1 cellular context compared by ENCODE assay signal in the genomic region with DNA sequence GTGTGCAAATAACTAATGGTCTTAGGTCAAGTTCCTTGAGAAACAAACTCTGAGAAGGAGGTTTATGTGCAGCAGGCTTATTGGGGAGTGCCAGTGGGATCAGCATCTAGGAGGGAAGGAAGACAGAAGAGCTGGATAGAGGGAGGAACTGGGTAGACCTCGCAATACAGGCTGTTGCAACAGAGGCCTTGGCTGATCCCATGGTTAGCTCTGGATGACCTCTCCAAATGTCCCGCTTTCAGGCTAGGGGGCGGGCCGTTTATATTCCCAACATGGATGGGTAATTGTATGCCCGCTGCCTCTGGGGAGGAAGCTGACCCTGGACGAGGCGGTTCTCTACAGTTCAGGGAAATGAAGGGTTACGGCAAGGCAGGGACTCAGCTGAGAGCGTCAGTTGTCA.
TF ChIP-seq lines count a peak whose summit lies in the region.

No MANE protein-coding gene starts in this region.

TF ChIP-seq in GM23338, 12 proteins besides CTCF, POLR2A, EP300 and RAD21:
- TF ChIP-seq POLR2AphosphoS5 (IDR thresholded peaks at IDR 0.05; ENCODE audit: low read depth), result no peak
- TF ChIP-seq, protein P1, sequence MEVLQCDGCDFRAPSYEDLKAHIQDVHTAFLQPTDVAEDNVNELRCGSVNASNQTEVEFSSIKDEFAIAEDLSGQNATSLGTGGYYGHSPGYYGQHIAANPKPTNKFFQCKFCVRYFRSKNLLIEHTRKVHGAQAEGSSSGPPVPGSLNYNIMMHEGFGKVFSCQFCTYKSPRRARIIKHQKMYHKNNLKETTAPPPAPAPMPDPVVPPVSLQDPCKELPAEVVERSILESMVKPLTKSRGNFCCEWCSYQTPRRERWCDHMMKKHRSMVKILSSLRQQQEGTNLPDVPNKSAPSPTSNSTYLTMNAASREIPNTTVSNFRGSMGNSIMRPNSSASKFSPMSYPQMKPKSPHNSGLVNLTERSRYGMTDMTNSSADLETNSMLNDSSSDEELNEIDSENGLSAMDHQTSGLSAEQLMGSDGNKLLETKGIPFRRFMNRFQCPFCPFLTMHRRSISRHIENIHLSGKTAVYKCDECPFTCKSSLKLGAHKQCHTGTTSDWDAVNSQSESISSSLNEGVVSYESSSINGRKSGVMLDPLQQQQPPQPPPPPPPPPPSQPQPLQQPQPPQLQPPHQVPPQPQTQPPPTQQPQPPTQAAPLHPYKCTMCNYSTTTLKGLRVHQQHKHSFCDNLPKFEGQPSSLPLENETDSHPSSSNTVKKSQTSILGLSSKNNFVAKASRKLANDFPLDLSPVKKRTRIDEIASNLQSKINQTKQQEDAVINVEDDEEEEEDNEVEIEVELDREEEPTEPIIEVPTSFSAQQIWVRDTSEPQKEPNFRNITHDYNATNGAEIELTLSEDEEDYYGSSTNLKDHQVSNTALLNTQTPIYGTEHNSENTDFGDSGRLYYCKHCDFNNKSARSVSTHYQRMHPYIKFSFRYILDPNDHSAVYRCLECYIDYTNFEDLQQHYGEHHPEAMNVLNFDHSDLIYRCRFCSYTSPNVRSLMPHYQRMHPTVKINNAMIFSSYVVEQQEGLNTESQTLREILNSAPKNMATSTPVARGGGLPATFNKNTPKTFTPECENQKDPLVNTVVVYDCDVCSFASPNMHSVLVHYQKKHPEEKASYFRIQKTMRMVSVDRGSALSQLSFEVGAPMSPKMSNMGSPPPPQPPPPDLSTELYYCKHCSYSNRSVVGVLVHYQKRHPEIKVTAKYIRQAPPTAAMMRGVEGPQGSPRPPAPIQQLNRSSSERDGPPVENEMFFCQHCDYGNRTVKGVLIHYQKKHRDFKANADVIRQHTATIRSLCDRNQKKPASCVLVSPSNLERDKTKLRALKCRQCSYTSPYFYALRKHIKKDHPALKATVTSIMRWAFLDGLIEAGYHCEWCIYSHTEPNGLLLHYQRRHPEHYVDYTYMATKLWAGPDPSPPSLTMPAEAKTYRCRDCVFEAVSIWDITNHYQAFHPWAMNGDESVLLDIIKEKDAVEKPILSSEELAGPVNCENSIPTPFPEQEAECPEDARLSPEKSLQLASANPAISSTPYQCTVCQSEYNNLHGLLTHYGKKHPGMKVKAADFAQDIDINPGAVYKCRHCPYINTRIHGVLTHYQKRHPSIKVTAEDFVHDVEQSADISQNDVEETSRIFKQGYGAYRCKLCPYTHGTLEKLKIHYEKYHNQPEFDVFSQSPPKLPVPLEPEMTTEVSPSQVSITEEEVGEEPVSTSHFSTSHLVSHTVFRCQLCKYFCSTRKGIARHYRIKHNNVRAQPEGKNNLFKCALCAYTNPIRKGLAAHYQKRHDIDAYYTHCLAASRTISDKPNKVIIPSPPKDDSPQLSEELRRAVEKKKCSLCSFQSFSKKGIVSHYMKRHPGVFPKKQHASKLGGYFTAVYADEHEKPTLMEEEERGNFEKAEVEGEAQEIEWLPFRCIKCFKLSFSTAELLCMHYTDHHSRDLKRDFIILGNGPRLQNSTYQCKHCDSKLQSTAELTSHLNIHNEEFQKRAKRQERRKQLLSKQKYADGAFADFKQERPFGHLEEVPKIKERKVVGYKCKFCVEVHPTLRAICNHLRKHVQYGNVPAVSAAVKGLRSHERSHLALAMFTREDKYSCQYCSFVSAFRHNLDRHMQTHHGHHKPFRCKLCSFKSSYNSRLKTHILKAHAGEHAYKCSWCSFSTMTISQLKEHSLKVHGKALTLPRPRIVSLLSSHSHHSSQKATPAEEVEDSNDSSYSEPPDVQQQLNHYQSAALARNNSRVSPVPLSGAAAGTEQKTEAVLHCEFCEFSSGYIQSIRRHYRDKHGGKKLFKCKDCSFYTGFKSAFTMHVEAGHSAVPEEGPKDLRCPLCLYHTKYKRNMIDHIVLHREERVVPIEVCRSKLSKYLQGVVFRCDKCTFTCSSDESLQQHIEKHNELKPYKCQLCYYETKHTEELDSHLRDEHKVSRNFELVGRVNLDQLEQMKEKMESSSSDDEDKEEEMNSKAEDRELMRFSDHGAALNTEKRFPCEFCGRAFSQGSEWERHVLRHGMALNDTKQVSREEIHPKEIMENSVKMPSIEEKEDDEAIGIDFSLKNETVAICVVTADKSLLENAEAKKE (CRISPR knock-in tag; IDR thresholded peaks at IDR 0.05), result no peak
- TF ChIP-seq, protein P2, sequence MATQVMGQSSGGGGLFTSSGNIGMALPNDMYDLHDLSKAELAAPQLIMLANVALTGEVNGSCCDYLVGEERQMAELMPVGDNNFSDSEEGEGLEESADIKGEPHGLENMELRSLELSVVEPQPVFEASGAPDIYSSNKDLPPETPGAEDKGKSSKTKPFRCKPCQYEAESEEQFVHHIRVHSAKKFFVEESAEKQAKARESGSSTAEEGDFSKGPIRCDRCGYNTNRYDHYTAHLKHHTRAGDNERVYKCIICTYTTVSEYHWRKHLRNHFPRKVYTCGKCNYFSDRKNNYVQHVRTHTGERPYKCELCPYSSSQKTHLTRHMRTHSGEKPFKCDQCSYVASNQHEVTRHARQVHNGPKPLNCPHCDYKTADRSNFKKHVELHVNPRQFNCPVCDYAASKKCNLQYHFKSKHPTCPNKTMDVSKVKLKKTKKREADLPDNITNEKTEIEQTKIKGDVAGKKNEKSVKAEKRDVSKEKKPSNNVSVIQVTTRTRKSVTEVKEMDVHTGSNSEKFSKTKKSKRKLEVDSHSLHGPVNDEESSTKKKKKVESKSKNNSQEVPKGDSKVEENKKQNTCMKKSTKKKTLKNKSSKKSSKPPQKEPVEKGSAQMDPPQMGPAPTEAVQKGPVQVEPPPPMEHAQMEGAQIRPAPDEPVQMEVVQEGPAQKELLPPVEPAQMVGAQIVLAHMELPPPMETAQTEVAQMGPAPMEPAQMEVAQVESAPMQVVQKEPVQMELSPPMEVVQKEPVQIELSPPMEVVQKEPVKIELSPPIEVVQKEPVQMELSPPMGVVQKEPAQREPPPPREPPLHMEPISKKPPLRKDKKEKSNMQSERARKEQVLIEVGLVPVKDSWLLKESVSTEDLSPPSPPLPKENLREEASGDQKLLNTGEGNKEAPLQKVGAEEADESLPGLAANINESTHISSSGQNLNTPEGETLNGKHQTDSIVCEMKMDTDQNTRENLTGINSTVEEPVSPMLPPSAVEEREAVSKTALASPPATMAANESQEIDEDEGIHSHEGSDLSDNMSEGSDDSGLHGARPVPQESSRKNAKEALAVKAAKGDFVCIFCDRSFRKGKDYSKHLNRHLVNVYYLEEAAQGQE (IDR thresholded peaks at IDR 0.05; ENCODE audit: unreplicated experiment), result no peak
- TF ChIP-seq, protein P3, sequence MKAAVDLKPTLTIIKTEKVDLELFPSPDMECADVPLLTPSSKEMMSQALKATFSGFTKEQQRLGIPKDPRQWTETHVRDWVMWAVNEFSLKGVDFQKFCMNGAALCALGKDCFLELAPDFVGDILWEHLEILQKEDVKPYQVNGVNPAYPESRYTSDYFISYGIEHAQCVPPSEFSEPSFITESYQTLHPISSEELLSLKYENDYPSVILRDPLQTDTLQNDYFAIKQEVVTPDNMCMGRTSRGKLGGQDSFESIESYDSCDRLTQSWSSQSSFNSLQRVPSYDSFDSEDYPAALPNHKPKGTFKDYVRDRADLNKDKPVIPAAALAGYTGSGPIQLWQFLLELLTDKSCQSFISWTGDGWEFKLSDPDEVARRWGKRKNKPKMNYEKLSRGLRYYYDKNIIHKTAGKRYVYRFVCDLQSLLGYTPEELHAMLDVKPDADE (IDR thresholded peaks at IDR 0.05), result no peak
- TF ChIP-seq STAT1 (IDR thresholded peaks at IDR 0.05; ENCODE audit: unreplicated experiment), result no peak
- TF ChIP-seq JUNB (IDR thresholded peaks at IDR 0.05; ENCODE audit: unreplicated experiment), result no peak
- no peak for TF ChIP-seq ZNF114 (CRISPR knock-in tag; IDR thresholded peaks at IDR 0.05)
- no peak for TF ChIP-seq EZH2 (IDR thresholded peaks at IDR 0.05; ENCODE audit: low read depth, unreplicated experiment)
- no peak for TF ChIP-seq CREB1 (CRISPR knock-in tag; IDR thresholded peaks at IDR 0.05; ENCODE audit: low read depth)
